ENCODE assay signal across 1 cellular context in genomic region chr10:46052057-46052790, GRCh38.
TF ChIP-seq lines count a peak whose summit lies in the region.

No MANE protein-coding gene starts in this region.

TF ChIP-seq in HepG2, 621 proteins besides CTCF, POLR2A, EP300 and RAD21 (continued from another document and continues in another):
- TF ChIP-seq, protein P1, sequence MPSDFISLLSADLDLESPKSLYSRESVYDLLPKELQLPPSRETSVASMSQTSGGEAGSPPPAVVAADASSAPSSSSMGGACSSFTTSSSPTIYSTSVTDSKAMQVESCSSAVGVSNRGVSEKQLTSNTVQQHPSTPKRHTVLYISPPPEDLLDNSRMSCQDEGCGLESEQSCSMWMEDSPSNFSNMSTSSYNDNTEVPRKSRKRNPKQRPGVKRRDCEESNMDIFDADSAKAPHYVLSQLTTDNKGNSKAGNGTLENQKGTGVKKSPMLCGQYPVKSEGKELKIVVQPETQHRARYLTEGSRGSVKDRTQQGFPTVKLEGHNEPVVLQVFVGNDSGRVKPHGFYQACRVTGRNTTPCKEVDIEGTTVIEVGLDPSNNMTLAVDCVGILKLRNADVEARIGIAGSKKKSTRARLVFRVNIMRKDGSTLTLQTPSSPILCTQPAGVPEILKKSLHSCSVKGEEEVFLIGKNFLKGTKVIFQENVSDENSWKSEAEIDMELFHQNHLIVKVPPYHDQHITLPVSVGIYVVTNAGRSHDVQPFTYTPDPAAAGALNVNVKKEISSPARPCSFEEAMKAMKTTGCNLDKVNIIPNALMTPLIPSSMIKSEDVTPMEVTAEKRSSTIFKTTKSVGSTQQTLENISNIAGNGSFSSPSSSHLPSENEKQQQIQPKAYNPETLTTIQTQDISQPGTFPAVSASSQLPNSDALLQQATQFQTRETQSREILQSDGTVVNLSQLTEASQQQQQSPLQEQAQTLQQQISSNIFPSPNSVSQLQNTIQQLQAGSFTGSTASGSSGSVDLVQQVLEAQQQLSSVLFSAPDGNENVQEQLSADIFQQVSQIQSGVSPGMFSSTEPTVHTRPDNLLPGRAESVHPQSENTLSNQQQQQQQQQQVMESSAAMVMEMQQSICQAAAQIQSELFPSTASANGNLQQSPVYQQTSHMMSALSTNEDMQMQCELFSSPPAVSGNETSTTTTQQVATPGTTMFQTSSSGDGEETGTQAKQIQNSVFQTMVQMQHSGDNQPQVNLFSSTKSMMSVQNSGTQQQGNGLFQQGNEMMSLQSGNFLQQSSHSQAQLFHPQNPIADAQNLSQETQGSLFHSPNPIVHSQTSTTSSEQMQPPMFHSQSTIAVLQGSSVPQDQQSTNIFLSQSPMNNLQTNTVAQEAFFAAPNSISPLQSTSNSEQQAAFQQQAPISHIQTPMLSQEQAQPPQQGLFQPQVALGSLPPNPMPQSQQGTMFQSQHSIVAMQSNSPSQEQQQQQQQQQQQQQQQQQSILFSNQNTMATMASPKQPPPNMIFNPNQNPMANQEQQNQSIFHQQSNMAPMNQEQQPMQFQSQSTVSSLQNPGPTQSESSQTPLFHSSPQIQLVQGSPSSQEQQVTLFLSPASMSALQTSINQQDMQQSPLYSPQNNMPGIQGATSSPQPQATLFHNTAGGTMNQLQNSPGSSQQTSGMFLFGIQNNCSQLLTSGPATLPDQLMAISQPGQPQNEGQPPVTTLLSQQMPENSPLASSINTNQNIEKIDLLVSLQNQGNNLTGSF (CRISPR knock-in tag; IDR thresholded peaks at IDR 0.05): no peak
- TF ChIP-seq, protein P2, sequence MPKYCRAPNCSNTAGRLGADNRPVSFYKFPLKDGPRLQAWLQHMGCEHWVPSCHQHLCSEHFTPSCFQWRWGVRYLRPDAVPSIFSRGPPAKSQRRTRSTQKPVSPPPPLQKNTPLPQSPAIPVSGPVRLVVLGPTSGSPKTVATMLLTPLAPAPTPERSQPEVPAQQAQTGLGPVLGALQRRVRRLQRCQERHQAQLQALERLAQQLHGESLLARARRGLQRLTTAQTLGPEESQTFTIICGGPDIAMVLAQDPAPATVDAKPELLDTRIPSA (CRISPR knock-in tag; IDR thresholded peaks at IDR 0.05; ENCODE audit: borderline replicate concordance): no peak
- TF ChIP-seq RNF219 (CRISPR knock-in tag; IDR thresholded peaks at IDR 0.05) (no peak), HOXA9 (CRISPR knock-in tag; IDR thresholded peaks at IDR 0.05; ENCODE audit: borderline replicate concordance) (no peak), ZNF510 (CRISPR knock-in tag; IDR thresholded peaks at IDR 0.05; ENCODE audit: low read depth) (peak; percentile 82; the same call in 1 of the 2 replicates), ZBTB20 (CRISPR knock-in tag; IDR thresholded peaks at IDR 0.05; ENCODE audit: borderline replicate concordance, low read depth) (peak; percentile 77), SNAPC5 (CRISPR knock-in tag; IDR thresholded peaks at IDR 0.05; ENCODE audit: borderline replicate concordance) (no peak), KLF11 (CRISPR knock-in tag; IDR thresholded peaks at IDR 0.05) (no peak; the same call in 1 of the 2 replicates), MTF2 (CRISPR knock-in tag; IDR thresholded peaks at IDR 0.05; ENCODE audit: borderline replicate concordance) (no peak), ZNF550 (CRISPR knock-in tag; IDR thresholded peaks at IDR 0.05; ENCODE audit: borderline replicate concordance) (no peak), ZNF343 (CRISPR knock-in tag; IDR thresholded peaks at IDR 0.05) (no peak), MYNN (CRISPR knock-in tag; IDR thresholded peaks at IDR 0.05; ENCODE audit: low read depth) (no peak), BHLHE40 (IDR thresholded peaks at IDR 0.05; ENCODE audit: low read length) (peak; percentile 53; the same call in 1 of the 2 replicates), ZNF530 (CRISPR knock-in tag; IDR thresholded peaks at IDR 0.05; ENCODE audit: low read depth) (no peak), ZHX1 (CRISPR knock-in tag; IDR thresholded peaks at IDR 0.05; ENCODE audit: low read depth) (no peak), ZNF691 (CRISPR knock-in tag; IDR thresholded peaks at IDR 0.05; ENCODE audit: borderline replicate concordance, low read depth) (peak; percentile 57; the same call in 1 of the 2 replicates), POLR2AphosphoS2 (IDR thresholded peaks at IDR 0.05; ENCODE audit: low read depth, low read length) (no peak), KAT8 (CRISPR knock-in tag; IDR thresholded peaks at IDR 0.05) (peak; percentile 59; the same call in 1 of the 2 replicates), ZNF615 (CRISPR knock-in tag; IDR thresholded peaks at IDR 0.05; ENCODE audit: borderline replicate concordance) (no peak; the same call in 1 of the 2 replicates), ZNF607 (CRISPR knock-in tag; IDR thresholded peaks at IDR 0.05; ENCODE audit: borderline replicate concordance) (no peak), AFF4 (CRISPR knock-in tag; IDR thresholded peaks at IDR 0.05) (no peak), GRHL1 (CRISPR knock-in tag; conservative IDR thresholded peaks at IDR 0.05) (no peak)
- TF ChIP-seq, protein P3, sequence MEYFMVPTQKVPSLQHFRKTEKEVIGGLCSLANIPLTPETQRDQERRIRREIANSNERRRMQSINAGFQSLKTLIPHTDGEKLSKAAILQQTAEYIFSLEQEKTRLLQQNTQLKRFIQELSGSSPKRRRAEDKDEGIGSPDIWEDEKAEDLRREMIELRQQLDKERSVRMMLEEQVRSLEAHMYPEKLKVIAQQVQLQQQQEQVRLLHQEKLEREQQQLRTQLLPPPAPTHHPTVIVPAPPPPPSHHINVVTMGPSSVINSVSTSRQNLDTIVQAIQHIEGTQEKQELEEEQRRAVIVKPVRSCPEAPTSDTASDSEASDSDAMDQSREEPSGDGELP (IDR thresholded peaks at IDR 0.05; ENCODE audit: borderline replicate concordance, low read depth): peak; percentile 59; the same call in 1 of the 2 replicates
- TF ChIP-seq, protein P4, sequence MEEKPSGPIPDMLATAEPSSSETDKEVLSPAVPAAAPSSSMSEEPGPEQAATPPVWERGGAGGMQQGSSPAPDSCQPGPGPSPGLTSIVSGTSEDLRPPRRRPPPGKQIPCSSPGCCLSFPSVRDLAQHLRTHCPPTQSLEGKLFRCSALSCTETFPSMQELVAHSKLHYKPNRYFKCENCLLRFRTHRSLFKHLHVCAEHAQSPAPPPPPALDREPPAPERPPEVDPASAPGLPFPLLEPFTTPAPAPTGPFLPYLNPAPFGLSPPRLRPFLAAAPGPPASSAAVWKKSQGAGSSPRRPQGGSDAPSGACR (CRISPR knock-in tag; IDR thresholded peaks at IDR 0.05): no peak; the same call in 1 of the 2 replicates
- TF ChIP-seq, protein P5, sequence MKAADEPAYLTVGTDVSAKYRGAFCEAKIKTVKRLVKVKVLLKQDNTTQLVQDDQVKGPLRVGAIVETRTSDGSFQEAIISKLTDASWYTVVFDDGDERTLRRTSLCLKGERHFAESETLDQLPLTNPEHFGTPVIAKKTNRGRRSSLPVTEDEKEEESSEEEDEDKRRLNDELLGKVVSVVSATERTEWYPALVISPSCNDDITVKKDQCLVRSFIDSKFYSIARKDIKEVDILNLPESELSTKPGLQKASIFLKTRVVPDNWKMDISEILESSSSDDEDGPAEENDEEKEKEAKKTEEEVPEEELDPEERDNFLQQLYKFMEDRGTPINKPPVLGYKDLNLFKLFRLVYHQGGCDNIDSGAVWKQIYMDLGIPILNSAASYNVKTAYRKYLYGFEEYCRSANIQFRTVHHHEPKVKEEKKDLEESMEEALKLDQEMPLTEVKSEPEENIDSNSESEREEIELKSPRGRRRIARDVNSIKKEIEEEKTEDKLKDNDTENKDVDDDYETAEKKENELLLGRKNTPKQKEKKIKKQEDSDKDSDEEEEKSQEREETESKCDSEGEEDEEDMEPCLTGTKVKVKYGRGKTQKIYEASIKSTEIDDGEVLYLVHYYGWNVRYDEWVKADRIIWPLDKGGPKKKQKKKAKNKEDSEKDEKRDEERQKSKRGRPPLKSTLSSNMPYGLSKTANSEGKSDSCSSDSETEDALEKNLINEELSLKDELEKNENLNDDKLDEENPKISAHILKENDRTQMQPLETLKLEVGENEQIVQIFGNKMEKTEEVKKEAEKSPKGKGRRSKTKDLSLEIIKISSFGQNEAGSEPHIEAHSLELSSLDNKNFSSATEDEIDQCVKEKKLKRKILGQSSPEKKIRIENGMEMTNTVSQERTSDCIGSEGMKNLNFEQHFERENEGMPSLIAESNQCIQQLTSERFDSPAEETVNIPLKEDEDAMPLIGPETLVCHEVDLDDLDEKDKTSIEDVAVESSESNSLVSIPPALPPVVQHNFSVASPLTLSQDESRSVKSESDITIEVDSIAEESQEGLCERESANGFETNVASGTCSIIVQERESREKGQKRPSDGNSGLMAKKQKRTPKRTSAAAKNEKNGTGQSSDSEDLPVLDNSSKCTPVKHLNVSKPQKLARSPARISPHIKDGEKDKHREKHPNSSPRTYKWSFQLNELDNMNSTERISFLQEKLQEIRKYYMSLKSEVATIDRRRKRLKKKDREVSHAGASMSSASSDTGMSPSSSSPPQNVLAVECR (CRISPR knock-in tag; IDR thresholded peaks at IDR 0.05; ENCODE audit: borderline replicate concordance): peak; percentile 56; the same call in 1 of the 2 replicates
